1 cellular context compared by ENCODE assay signal in the genomic region with DNA sequence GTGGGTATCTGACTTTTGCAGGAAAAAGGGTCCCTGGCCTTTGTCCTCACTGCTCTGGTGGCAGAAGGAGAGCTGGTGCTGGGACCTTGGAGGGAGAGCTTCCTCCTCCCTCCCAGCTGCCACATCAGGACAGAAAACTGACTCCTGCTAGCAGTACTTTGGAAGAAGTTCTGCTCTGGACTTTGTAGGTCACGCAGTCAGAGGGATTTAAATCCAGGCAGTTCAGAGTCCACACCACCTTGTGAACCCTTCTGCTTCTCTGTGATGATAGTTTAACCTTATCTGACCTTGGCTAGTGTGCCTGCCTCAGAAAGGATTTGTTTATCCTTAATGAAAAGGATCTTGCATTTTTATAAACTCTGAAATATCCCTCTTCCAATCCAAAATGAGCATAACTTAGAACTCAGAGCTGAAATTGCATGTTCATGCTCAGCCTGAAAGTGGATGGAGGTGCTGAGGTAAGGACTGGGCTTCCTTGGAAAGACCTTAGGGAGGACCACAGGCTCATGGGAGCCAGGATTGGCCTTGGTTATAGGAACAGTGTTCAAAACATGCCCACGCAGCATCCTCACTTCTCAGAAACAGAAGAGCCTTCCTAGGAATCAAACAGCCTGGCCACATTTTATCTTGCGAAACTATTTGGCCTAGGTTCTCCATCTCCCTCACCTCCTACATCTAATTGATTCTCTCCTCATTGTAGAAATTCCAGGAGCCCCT.
TF ChIP-seq lines count a peak whose summit lies in the region.

No MANE protein-coding gene starts in this region.

TF ChIP-seq in IMR-90, 13 proteins besides CTCF, POLR2A, EP300 and RAD21:
- 0 out of 2 replicates have a peak, but pooled peaks have one; percentile 7 for TF ChIP-seq CEBPB (IDR thresholded peaks at IDR 0.05; ENCODE audit: low read depth, low read length)
- TF ChIP-seq MXI1 (IDR thresholded peaks at IDR 0.05; ENCODE audit: borderline replicate concordance, low read depth, low read length) = no peak
- no peak for TF ChIP-seq RFX5 (IDR thresholded peaks at IDR 0.05; ENCODE audit: low read depth, low read length)
